In the genomic region with DNA sequence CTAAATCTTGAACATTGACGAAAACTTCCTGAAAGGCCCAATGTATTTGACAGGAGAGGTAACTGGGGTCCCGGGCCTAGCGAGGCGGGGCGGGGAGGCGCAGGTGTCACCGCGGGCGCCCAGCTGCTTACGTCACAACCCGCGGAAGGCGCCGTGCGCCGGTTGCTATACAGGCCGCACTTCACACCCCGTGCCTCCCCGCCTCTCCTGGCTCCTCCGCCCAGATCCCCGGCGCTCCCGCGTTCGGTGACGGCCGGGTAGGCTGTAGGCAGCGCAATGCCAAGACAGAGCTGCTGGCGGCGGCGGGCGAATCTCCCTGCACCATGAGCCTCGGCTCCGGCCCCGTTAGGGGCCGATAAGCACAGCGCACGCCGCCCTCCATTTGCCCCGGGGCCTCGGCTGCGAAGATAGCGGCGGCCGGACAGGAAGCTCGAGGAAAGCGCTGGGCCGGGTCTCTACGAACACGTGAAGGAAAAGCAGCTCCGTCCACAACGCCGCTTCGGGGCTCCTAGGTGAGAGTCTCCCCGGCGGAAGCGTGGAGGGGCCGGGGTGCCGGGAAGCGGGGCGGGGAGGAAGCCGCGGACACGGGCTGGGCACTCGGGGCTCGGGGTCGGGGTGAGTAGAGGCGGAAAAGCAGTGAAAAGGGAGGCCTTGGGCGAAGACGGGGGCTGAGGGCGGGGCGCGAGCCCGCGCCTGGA, we compare ENCODE assay signal across 1 cellular context.
TF ChIP-seq lines count a peak whose summit lies in the region.

A gene with protein sequence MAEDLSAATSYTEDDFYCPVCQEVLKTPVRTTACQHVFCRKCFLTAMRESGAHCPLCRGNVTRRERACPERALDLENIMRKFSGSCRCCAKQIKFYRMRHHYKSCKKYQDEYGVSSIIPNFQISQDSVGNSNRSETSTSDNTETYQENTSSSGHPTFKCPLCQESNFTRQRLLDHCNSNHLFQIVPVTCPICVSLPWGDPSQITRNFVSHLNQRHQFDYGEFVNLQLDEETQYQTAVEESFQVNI (plus strand): TSS at position 151 of the 698 bp plus-strand sequence. CDS start 903 bp downstream, outside the sequence.

TF ChIP-seq in SK-N-SH, 30 proteins besides CTCF, POLR2A, EP300 and RAD21 (continued from another document):
- TF ChIP-seq GABPA (IDR thresholded peaks at IDR 0.05; ENCODE audit: low read depth) (no peak), RCOR1 (IDR thresholded peaks at IDR 0.05; ENCODE audit: low read length) (no peak), TCF12 (IDR thresholded peaks at IDR 0.05) (no peak), FOXJ3 (CRISPR knock-in tag; IDR thresholded peaks at IDR 0.05) (0 out of 2 replicates have a peak, but pooled peaks have one; percentile 3), MEF2A (IDR thresholded peaks at IDR 0.05; ENCODE audit: borderline replicate concordance, low read depth) (no peak), CHD2 (IDR thresholded peaks at IDR 0.05; ENCODE audit: low read length, partially characterized antibody) (peak; percentile 71), SMC3 (IDR thresholded peaks at IDR 0.05; ENCODE audit: low read depth, low read length) (no peak), ELF1 (IDR thresholded peaks at IDR 0.05) (no peak), TEAD4 (IDR thresholded peaks at IDR 0.05; ENCODE audit: borderline replicate concordance, insufficient read depth) (no peak), JUND (IDR thresholded peaks at IDR 0.05) (no peak), TAF1 (IDR thresholded peaks at IDR 0.05; ENCODE audit: borderline replicate concordance, low read depth, low read length) (peak; percentile 36; the same call in 1 of the 2 replicates), MXI1 (IDR thresholded peaks at IDR 0.05; ENCODE audit: low read depth, low read length) (peak; percentile 68), YY1 (IDR thresholded peaks at IDR 0.05; ENCODE audit: low read depth) (peak; percentile 61; the same call in 1 of the 2 replicates), NFIC (IDR thresholded peaks at IDR 0.05; ENCODE audit: borderline replicate concordance) (no peak; the same call in 1 of the 2 replicates), POLR2AphosphoS5 (IDR thresholded peaks at IDR 0.05; ENCODE audit: low read depth, low read length) (0 out of 2 replicates have a peak, but pooled peaks have one; percentile 5), RXRA (IDR thresholded peaks at IDR 0.05; ENCODE audit: borderline replicate concordance, low read depth) (no peak), NRF1 (IDR thresholded peaks at IDR 0.05; ENCODE audit: low read depth, low read length) (peak; percentile 29)
- TF ChIP-seq, protein P1, sequence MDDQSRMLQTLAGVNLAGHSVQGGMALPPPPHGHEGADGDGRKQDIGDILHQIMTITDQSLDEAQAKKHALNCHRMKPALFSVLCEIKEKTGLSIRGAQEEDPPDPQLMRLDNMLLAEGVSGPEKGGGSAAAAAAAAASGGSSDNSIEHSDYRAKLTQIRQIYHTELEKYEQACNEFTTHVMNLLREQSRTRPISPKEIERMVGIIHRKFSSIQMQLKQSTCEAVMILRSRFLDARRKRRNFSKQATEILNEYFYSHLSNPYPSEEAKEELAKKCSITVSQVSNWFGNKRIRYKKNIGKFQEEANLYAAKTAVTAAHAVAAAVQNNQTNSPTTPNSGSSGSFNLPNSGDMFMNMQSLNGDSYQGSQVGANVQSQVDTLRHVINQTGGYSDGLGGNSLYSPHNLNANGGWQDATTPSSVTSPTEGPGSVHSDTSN (IDR thresholded peaks at IDR 0.05): peak; percentile 27
- TF ChIP-seq, protein P2, sequence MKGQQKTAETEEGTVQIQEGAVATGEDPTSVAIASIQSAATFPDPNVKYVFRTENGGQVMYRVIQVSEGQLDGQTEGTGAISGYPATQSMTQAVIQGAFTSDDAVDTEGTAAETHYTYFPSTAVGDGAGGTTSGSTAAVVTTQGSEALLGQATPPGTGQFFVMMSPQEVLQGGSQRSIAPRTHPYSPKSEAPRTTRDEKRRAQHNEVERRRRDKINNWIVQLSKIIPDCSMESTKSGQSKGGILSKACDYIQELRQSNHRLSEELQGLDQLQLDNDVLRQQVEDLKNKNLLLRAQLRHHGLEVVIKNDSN (IDR thresholded peaks at IDR 0.05; ENCODE audit: borderline replicate concordance, low read depth): 0 out of 2 replicates have a peak, but pooled peaks have one; percentile 23
- TF ChIP-seq, protein P3, sequence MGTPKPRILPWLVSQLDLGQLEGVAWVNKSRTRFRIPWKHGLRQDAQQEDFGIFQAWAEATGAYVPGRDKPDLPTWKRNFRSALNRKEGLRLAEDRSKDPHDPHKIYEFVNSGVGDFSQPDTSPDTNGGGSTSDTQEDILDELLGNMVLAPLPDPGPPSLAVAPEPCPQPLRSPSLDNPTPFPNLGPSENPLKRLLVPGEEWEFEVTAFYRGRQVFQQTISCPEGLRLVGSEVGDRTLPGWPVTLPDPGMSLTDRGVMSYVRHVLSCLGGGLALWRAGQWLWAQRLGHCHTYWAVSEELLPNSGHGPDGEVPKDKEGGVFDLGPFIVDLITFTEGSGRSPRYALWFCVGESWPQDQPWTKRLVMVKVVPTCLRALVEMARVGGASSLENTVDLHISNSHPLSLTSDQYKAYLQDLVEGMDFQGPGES (IDR thresholded peaks at IDR 0.05; ENCODE audit: low read depth, low read length): no peak
- TF ChIP-seq, protein P4, sequence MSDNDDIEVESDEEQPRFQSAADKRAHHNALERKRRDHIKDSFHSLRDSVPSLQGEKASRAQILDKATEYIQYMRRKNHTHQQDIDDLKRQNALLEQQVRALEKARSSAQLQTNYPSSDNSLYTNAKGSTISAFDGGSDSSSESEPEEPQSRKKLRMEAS (IDR thresholded peaks at IDR 0.05; ENCODE audit: low read depth): peak; percentile 73
- TF ChIP-seq, protein P5, sequence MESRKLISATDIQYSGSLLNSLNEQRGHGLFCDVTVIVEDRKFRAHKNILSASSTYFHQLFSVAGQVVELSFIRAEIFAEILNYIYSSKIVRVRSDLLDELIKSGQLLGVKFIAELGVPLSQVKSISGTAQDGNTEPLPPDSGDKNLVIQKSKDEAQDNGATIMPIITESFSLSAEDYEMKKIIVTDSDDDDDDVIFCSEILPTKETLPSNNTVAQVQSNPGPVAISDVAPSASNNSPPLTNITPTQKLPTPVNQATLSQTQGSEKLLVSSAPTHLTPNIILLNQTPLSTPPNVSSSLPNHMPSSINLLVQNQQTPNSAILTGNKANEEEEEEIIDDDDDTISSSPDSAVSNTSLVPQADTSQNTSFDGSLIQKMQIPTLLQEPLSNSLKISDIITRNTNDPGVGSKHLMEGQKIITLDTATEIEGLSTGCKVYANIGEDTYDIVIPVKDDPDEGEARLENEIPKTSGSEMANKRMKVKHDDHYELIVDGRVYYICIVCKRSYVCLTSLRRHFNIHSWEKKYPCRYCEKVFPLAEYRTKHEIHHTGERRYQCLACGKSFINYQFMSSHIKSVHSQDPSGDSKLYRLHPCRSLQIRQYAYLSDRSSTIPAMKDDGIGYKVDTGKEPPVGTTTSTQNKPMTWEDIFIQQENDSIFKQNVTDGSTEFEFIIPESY (IDR thresholded peaks at IDR 0.05; ENCODE audit: borderline replicate concordance, low read depth): no peak
TF ChIP-seq in SK-N-SH: peak in this region for 11.
